In genomic region chr9:34986541-34987047, GRCh38 we compare ENCODE assay signal across 9 cellular contexts. TPM values are rescaled to one million over a fixed set of nuclear protein-coding genes. Genes with fewer than 3 reads are reported as not detected.
A peak's percentile ranks its signal among the peaks of the same experiment; 100 is the strongest.
DNase-seq lines count a peak whose midpoint lies in the region; ATAC-seq, FAIRE-seq and TF ChIP-seq lines count a peak whose summit lies in the region.
"Had no signal": no experiment of that assay in that cellular context is flagged by ENCODE, and none has a peak within 500 bp of the region (broad histone marks: within the 10 kb centered on the region; RNA-seq: fewer than 3 reads in every experiment).

No MANE protein-coding gene starts in this region.

- H2AFZ ChIP-seq in K562 (ENCODE audit: low read depth, low read length): no peak overlapping the region

- CTCF ChIA-PET in K562 (lab: Yijun Ruan, JAX; ENCODE audit: low intra/inter-chr PET ratio): no interaction called here

- no peak for ATAC-seq in K562

- H3K27me3 ChIP-seq in K562 (ENCODE audit: control insufficient read depth in 2 of 2, insufficient read depth in 2 of 2, low read length in 2 of 2) (peaks cover 0 to 14% of the 10 kb centered on the region in 2 experiments; a peak in 1 of 5 replicates), colonic mucosa (no peaks in the 10 kb centered on the region)

- no peaks in the 10 kb centered on the region for H3K79me2 ChIP-seq in K562 (ENCODE audit: control insufficient read depth, insufficient read depth, low read length)

- no peak for TF ChIP-seq RAD21 in K562 (CRISPR knock-in tag; conservative IDR thresholded peaks at IDR 0.05 in 1 of 2, IDR thresholded peaks at IDR 0.05 in 1 of 2)

- H3K36me3 ChIP-seq in K562 (ENCODE audit: control insufficient read depth, insufficient read depth, low read length) (no peaks in the 10 kb centered on the region), colonic mucosa (no peaks in the 10 kb centered on the region)

- POLR2A ChIA-PET in K562 (lab: Yijun Ruan, JAX): no interaction called here

- peak; percentile 40 for DNase-seq in NCI-H2171 treated with DMSO at 0.1 percent for 48 hours (lab: John Stamatoyannopoulos, UW)
- no peak for DNase-seq in NCI-H2171 (lab: John Stamatoyannopoulos, UW)
- peak; percentile 61 for DNase-seq in T follicular helper cell (ENCODE audit: low read depth)
- no peak for DNase-seq in K562 (ENCODE audit: extremely low read depth in 1 of 4, low spot score in 3 of 4)
- peak; percentile 46 to 95 (median 76) for DNase-seq in posterior cingulate gyrus
- no peak for DNase-seq in colonic mucosa
- DNase-seq in AG08396 (ENCODE audit: low spot score): no peak
- DNase-seq in RKO (ENCODE audit: low spot score): no peak

- H3K4me1 ChIP-seq in K562 (replicated peaks in 1 of 2; ENCODE audit: control insufficient read depth in 2 of 2, insufficient read depth in 2 of 2, low read length in 2 of 2) (peaks cover 6 to 20% of the 10 kb centered on the region in 2 experiments; a peak in 3 of 5 replicates), colonic mucosa (no peaks in the 10 kb centered on the region)

- H3K4me3 ChIP-seq in K562: no peak overlapping the region
- no peak overlapping the region for H3K4me3 ChIP-seq in colonic mucosa

- intact Hi-C loops in K562 (cut with micrococcal nuclease): no loop called here
- intact Hi-C loops in posterior cingulate gyrus (cut with DNase I): no loop called here
- intact Hi-C loops in colonic mucosa (cut with DNase I): no loop called here

- H3K4me2 ChIP-seq in K562 (ENCODE audit: insufficient read depth, low read length): no peak overlapping the region

- no peaks in the 10 kb centered on the region for H3K9me3 ChIP-seq in K562 (replicated peaks; ENCODE audit: control insufficient read depth, insufficient read depth, low read depth, low read length)
- no peaks in the 10 kb centered on the region for H3K9me3 ChIP-seq in colonic mucosa

- no peaks in the 10 kb centered on the region for H4K20me1 ChIP-seq in K562 (replicated peaks; ENCODE audit: control insufficient read depth, insufficient read depth, low read length)

- BruUV-seq in K562 (replicated peaks; lab: Mats Ljungman, UMichigan): no TSS peak

- H3K9ac ChIP-seq in K562 (ENCODE audit: insufficient read depth in 1 of 2, low read depth in 2 of 2, low read length in 2 of 2) (no peak overlapping the region), colonic mucosa (ENCODE audit: low read depth in 2 of 2, low read length in 2 of 2) (no peak overlapping the region)

- in situ Hi-C loops in K562 (cut with MboI): no loop called here

- TF ChIP-seq CTCF in K562 (IDR thresholded peaks at IDR 0.05 in 2 of 3, conservative IDR thresholded peaks at IDR 0.05 in 1 of 3; ENCODE audit: insufficient read depth in 2 of 3, low read depth in 1 of 3, low read length in 3 of 3): no peak
- TF ChIP-seq CTCF in colonic mucosa (IDR thresholded peaks at IDR 0.05): no peak

- H3K27ac ChIP-seq in K562 (ENCODE audit: extremely low read depth, low read depth, low read length): no peak overlapping the region
- no peak overlapping the region for H3K27ac ChIP-seq in colonic mucosa

- TF ChIP-seq EP300 in K562 (IDR thresholded peaks at IDR 0.05; ENCODE audit: low read length): no peak

- 32% methylated on average over 3 of the region's 9 CpGs for WGBS in K562 (ENCODE audit: insufficient coverage, low coverage, missing lambda C conversion rate)

- TF ChIP-seq POLR2A in K562 (conservative IDR thresholded peaks at IDR 0.05): no peak

- no peak for FAIRE-seq in K562 (lab: Jason Lieb, UNC)

- H3K9me1 ChIP-seq in K562 (ENCODE audit: control insufficient read depth, insufficient read depth, low read length): no peaks in the 10 kb centered on the region

TF ChIP-seq in K562, 482 proteins besides CTCF, POLR2A, EP300 and RAD21:
- TF ChIP-seq RFX1 (IDR thresholded peaks at IDR 0.05): peak; percentile 85
- peak; percentile 84; the same call in 1 of the 2 replicates for TF ChIP-seq MYNN (IDR thresholded peaks at IDR 0.05)
- no peak for TF ChIP-seq MYNN (CRISPR knock-in tag; IDR thresholded peaks at IDR 0.05)
- no peak for TF ChIP-seq ZC3H11A (IDR thresholded peaks at IDR 0.05; ENCODE audit: low read depth, low read length)
TF ChIP-seq in K562: peak in this region for 2.

RNA-seq across cellular contexts. Expression of gene DNAJB5, which starts 3.0 kb away (rescaled TPM):
- total RNA-seq in K562 (2011; cell fraction: chromatin; rRNA removed; ENCODE audit: low replicate concordance): 1.4 and 3.1 TPM in 2 replicates
- total RNA-seq in K562 (2011; cell fraction: nucleolus; rRNA removed): 1.7 and 1.8 TPM in 2 replicates
- 1.8 and 3.4 TPM in 2 replicates for total RNA-seq in K562 (2011; cell fraction: nucleoplasm; rRNA removed)
- total RNA-seq in K562 (2014; rRNA removed) (4.1 and 5.2 TPM in 2 replicates), K562 (2014; rRNA removed; fragmentation: Illumina TruSeq; extraction: Trizol) (3.7 TPM in 2 replicates), K562 (2015; rRNA removed; fragmentation: Illumina TruSeq; extraction: Trizol) (2.6 and 2.7 TPM in 2 replicates), K562 (2021) (3.6 and 4.4 TPM in 2 replicates), colonic mucosa (1 to 10 TPM; 1.6 to 8.5 TPM)
- polyA plus RNA-seq in K562 (2011; rRNA removed) (1.5 and 1.7 TPM in 2 replicates), K562 (2014; fragmentation: Illumina TruSeq; extraction: Trizol) (7.4 and 7.8 TPM in 2 replicates), K562 (2014; fragmentation: Nextera tagmentation; extraction: Ambion mirVana) (under 1 TPM; 0.15 to 0.63 TPM), K562 (2014; rRNA removed) (3.7 and 4.2 TPM in 2 replicates)
- 2.7 and 2.8 TPM in 2 replicates for polyA plus RNA-seq in K562 (2011; cell fraction: cytosol; rRNA removed)
- 2.3 and 4.1 TPM in 2 replicates for polyA plus RNA-seq in K562 (2011; cell fraction: nucleus; rRNA removed)
- polyA plus RNA-seq in K562 (2012): 4.6 and 5.0 TPM in 2 replicates
- 1.0 and 1.6 TPM in 2 replicates for polyA minus RNA-seq in K562 (2011; rRNA and poly(A)+ RNA removed)
- polyA minus RNA-seq in K562 (2011; cell fraction: cytosol; rRNA and poly(A)+ RNA removed): 1.1 and 1.2 TPM in 2 replicates
- polyA minus RNA-seq in K562 (2011; cell fraction: nucleus; rRNA and poly(A)+ RNA removed): 1.2 and 1.4 TPM in 2 replicates

RNA-seq across cellular contexts. Expression of gene PHF24, which starts 28.5 kb away (rescaled TPM):
- not detected in 2 replicates for total RNA-seq in K562 (2011; cell fraction: chromatin; rRNA removed; ENCODE audit: low replicate concordance)
- total RNA-seq in K562 (2011; cell fraction: nucleolus; rRNA removed): not detected in 2 replicates
- total RNA-seq in K562 (2011; cell fraction: nucleoplasm; rRNA removed): not detected in 2 replicates
- total RNA-seq in K562 (2014; rRNA removed): not detected in 2 replicates
- total RNA-seq in K562 (2014; rRNA removed; fragmentation: Illumina TruSeq; extraction: Trizol): not detected in 2 replicates
- not detected in 2 replicates for total RNA-seq in K562 (2015; rRNA removed; fragmentation: Illumina TruSeq; extraction: Trizol)
- total RNA-seq in K562 (2021): not detected in 2 replicates
- polyA plus RNA-seq in K562 (2011; rRNA removed): 0.01 TPM in 2 replicates
- not detected in 2 replicates for polyA plus RNA-seq in K562 (2011; cell fraction: cytosol; rRNA removed)
- 0.01 TPM in 1 of 2 replicates, not detected in the other for polyA plus RNA-seq in K562 (2011; cell fraction: nucleus; rRNA removed)
- polyA plus RNA-seq in K562 (2012): 0.03 TPM in 1 of 2 replicates, not detected in the other
- not detected in 2 replicates for polyA plus RNA-seq in K562 (2014; fragmentation: Illumina TruSeq; extraction: Trizol)
- not detected for polyA plus RNA-seq in K562 (2014; fragmentation: Nextera tagmentation; extraction: Ambion mirVana)
- 0.01 TPM in 1 of 2 replicates, not detected in the other for polyA plus RNA-seq in K562 (2014; rRNA removed)
- not detected in 2 replicates for polyA minus RNA-seq in K562 (2011; rRNA and poly(A)+ RNA removed)
- not detected in 2 replicates for polyA minus RNA-seq in K562 (2011; cell fraction: cytosol; rRNA and poly(A)+ RNA removed)
- not detected in 2 replicates for polyA minus RNA-seq in K562 (2011; cell fraction: nucleus; rRNA and poly(A)+ RNA removed)
- under 1 TPM in 1 of 2 donors, not detected in 1; 0.64 TPM for total RNA-seq in colonic mucosa
- total RNA-seq: NCI-H460 had no signal

Comparison
In these comparisons a context has a peak if more than half of its experiments do, and no peak if none do; other contexts are left out.
1. DNase-seq: peak in NCI-H2171 treated with DMSO at 0.1 percent for 48 hours (single experiment), T follicular helper cell (single experiment) and posterior cingulate gyrus (10 of 10); none in NCI-H2171 (single experiment), K562 (0 of 4), colonic mucosa (single experiment), AG08396 (single experiment) and RKO (single experiment).